1 cellular context compared by ENCODE assay signal in genomic region chr11:9386901-9387300, GRCh38.
TF ChIP-seq lines count a peak whose summit lies in the region.

No MANE protein-coding gene starts in this region.

TF ChIP-seq in K562, 482 proteins besides CTCF, POLR2A, EP300 and RAD21:
- TF ChIP-seq ILK (tag; IDR thresholded peaks at IDR 0.05; ENCODE audit: borderline replicate concordance, low read depth) (no peak), ZC3H8 (IDR thresholded peaks at IDR 0.05) (no peak), MAFF (IDR thresholded peaks at IDR 0.05; ENCODE audit: low read length) (no peak)
